In the genomic region with DNA sequence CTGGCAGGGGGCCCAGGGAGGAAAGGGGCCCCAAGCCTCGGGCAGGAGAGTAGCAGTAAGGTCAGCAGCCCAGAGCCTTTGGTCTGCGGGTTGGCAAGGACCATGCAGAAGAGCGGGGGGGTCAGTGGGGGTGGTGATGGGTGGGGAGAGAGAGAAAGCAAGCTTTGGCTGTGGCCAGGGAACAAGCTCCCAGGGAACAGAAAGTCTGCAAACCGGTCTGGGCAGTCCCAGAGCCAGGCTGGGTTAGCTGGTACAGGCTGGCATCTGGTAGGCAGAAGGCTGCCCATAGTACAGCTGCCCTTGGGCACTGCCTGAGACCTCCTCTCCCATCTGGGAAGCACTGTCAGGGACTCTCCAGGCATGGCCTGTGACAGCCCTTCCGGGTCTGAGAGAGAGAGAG, we compare ENCODE assay signal across 11 cellular contexts. TPM values are rescaled to one million over a fixed set of nuclear protein-coding genes. Genes with fewer than 3 reads are reported as not detected.
DNase-seq lines count a peak whose midpoint lies in the region; ATAC-seq and TF ChIP-seq lines count a peak whose summit lies in the region.
"Had no signal": no experiment of that assay in that cellular context is flagged by ENCODE, and none has a peak within 500 bp of the region (broad histone marks: within the 10 kb centered on the region; RNA-seq: fewer than 3 reads in every experiment).

No MANE protein-coding gene starts in this region.

- peak; percentile 75 for DNase-seq in DMS153 (lab: John Stamatoyannopoulos, UW)
- DNase-seq in SK-N-SH: peak; percentile 69
- no peak for DNase-seq in Right ventricle myocardium inferior (ENCODE audit: missing footprints)
- DNase-seq in occipital lobe (lab: John Stamatoyannopoulos, UW): peak; percentile 36
- no peak for DNase-seq in NCI-H128 (lab: John Stamatoyannopoulos, UW; ENCODE audit: unreplicated experiment)
- DNase-seq in ecto neural progenitor cell (ENCODE audit: low spot score): no peak
- DNase-seq in effector memory CD4-positive, alpha-beta T cell: no peak
- no peak for DNase-seq in AML-193 (lab: John Stamatoyannopoulos, UW)
- DNase-seq: CD4-positive, alpha-beta T cell; H9; immature natural killer cell had no signal

- no peaks in the 10 kb centered on the region for H3K9me3 ChIP-seq in SK-N-SH
- no peaks in the 10 kb centered on the region for H3K9me3 ChIP-seq in effector memory CD4-positive, alpha-beta T cell (ENCODE audit: control insufficient read depth, low read length)

- H3K4me1 ChIP-seq in SK-N-SH (ENCODE audit: control insufficient read depth in 1 of 2, insufficient read depth in 2 of 2, low read depth in 1 of 2, low read length in 1 of 2): peaks cover 0 to 11% of the 10 kb centered on the region in 2 experiments; a peak in 1 of 4 replicates
- H3K4me1 ChIP-seq in effector memory CD4-positive, alpha-beta T cell (ENCODE audit: control insufficient read depth, insufficient read depth, low read length, poor library complexity, severe bottlenecking): no peaks in the 10 kb centered on the region

- peak in 1 of 2 experiments; percentile 30; a peak in 1 of 4 replicates for TF ChIP-seq EP300 in SK-N-SH (IDR thresholded peaks at IDR 0.05; ENCODE audit: borderline replicate concordance in 1 of 2, low read depth in 1 of 2, low read length in 1 of 2)

- H3K4me2 ChIP-seq in SK-N-SH: no peak overlapping the region

- 31% methylated on average over 5 of the region's 5 CpGs for WGBS in SK-N-SH (ENCODE audit: low lambda C conversion rate)

- no peak for TF ChIP-seq CTCF in SK-N-SH (IDR thresholded peaks at IDR 0.05)

- H3K4me3 ChIP-seq in SK-N-SH (ENCODE audit: low read depth in 2 of 2, low read length in 1 of 2): no peak overlapping the region
- H3K4me3 ChIP-seq in effector memory CD4-positive, alpha-beta T cell (ENCODE audit: insufficient read depth, low read depth, low read length, poor library complexity, severe bottlenecking): no peak overlapping the region

- POLR2A ChIA-PET in SK-N-SH (lab: Yijun Ruan, JAX): no interaction called here

- no peaks in the 10 kb centered on the region for H3K9me2 ChIP-seq in SK-N-SH

- no peak overlapping the region for H2AFZ ChIP-seq in SK-N-SH (ENCODE audit: low read depth)

- H3K9ac ChIP-seq in SK-N-SH: no peak overlapping the region

- TF ChIP-seq RAD21 in SK-N-SH (IDR thresholded peaks at IDR 0.05; ENCODE audit: low read length): no peak

- no peak overlapping the region; a peak in 1 of 4 replicates for H3K27ac ChIP-seq in SK-N-SH (ENCODE audit: low read depth in 2 of 2, low read length in 1 of 2)
- no peak overlapping the region for H3K27ac ChIP-seq in effector memory CD4-positive, alpha-beta T cell (ENCODE audit: insufficient read depth, low read length, poor library complexity, severe bottlenecking)

- no peaks in the 10 kb centered on the region for H3F3A ChIP-seq in SK-N-SH (replicated peaks; ENCODE audit: insufficient read depth)

- CTCF ChIA-PET in SK-N-SH (lab: Yijun Ruan, JAX): interaction anchor here (1.2 to 1.8 kb wide), 3 partner anchors 10 to 109 kb away, joined by 3 to 6 read pairs (median 4); no protein-coding TSS in a partner anchor

- ATAC-seq in Right ventricle myocardium inferior: peak; percentile 80

- intact Hi-C loops in Right ventricle myocardium inferior (cut with DNase I): no loop called here

- no peaks in the 10 kb centered on the region for H4K20me1 ChIP-seq in SK-N-SH (ENCODE audit: insufficient read depth)

- H3K79me2 ChIP-seq in SK-N-SH (ENCODE audit: insufficient read depth): no peaks in the 10 kb centered on the region

- no peaks in the 10 kb centered on the region for H3K36me3 ChIP-seq in SK-N-SH (replicated peaks in 1 of 2; ENCODE audit: control insufficient read depth in 1 of 2, insufficient read depth in 2 of 2, low read length in 1 of 2)
- H3K36me3 ChIP-seq in effector memory CD4-positive, alpha-beta T cell (ENCODE audit: control insufficient read depth, insufficient read depth, low read length): no peaks in the 10 kb centered on the region

- H3K27me3 ChIP-seq in SK-N-SH (ENCODE audit: insufficient read depth): no peaks in the 10 kb centered on the region
- no peaks in the 10 kb centered on the region for H3K27me3 ChIP-seq in effector memory CD4-positive, alpha-beta T cell (replicated peaks; ENCODE audit: control insufficient read depth, insufficient read depth, low read length, poor library complexity, severe bottlenecking)

TF ChIP-seq in SK-N-SH, 30 proteins besides CTCF, POLR2A, EP300 and RAD21:
- peak; percentile 10; the same call in 1 of the 2 replicates for TF ChIP-seq RCOR1 (IDR thresholded peaks at IDR 0.05; ENCODE audit: low read length)
- TF ChIP-seq MXI1 (IDR thresholded peaks at IDR 0.05; ENCODE audit: low read depth, low read length): peak; percentile 49; the same call in 1 of the 2 replicates
- TF ChIP-seq NFIC (IDR thresholded peaks at IDR 0.05; ENCODE audit: borderline replicate concordance): no peak

RNA-seq across cellular contexts. Expression of a gene that starts 10.5 kb away (rescaled TPM):
- polyA plus RNA-seq in SK-N-SH (2012; rRNA removed): 0.59 and 0.84 TPM in 2 replicates
- polyA plus RNA-seq in SK-N-SH (2012; cell fraction: cytosol; rRNA removed): 0.93 and 1.2 TPM in 2 replicates
- polyA plus RNA-seq in SK-N-SH (2012; cell fraction: nucleus; rRNA removed): 0.32 and 0.83 TPM in 2 replicates
- total RNA-seq in Right ventricle myocardium inferior (8.1 TPM), occipital lobe (3.7 TPM)
- total RNA-seq: CD4-positive, alpha-beta T cell had no signal
- polyA plus RNA-seq: immature natural killer cell had no signal

Comparison
In these comparisons a context has a peak if more than half of its experiments do, and no peak if none do; other contexts are left out.
1. DNase-seq: peak in DMS153 (single experiment), SK-N-SH (single experiment) and occipital lobe (single experiment); none in Right ventricle myocardium inferior (single experiment), NCI-H128 (single experiment), ecto neural progenitor cell (single experiment), effector memory CD4-positive, alpha-beta T cell (0 of 3) and AML-193 (0 of 2).